5 cellular contexts compared by ENCODE assay signal in genomic region chr21:20537162-20537561, GRCh38.
"Had no signal": no experiment of that assay in that cellular context is flagged by ENCODE, and none has a peak within 500 bp of the region (broad histone marks: within the 10 kb centered on the region; RNA-seq: fewer than 3 reads in every experiment).

No MANE protein-coding gene starts in this region.

- H3K9ac ChIP-seq: KMS-11 had no signal

- H3K27ac ChIP-seq: HL-60, KMS-11 had no signal

- H3K4me2 ChIP-seq: KMS-11 had no signal

- FAIRE-seq: HTR-8/SVneo had no signal

- DNase-seq: KBM-7, KG1 had no signal
